15 cellular contexts compared by ENCODE assay signal in genomic region chr14:68372363-68372762, GRCh38.
DNase-seq lines count a peak whose midpoint lies in the region; ATAC-seq and TF ChIP-seq lines count a peak whose summit lies in the region.
"Had no signal": no experiment of that assay in that cellular context is flagged by ENCODE, and none has a peak within 500 bp of the region (broad histone marks: within the 10 kb centered on the region; RNA-seq: fewer than 3 reads in every experiment).

No MANE protein-coding gene starts in this region.

- intact Hi-C loops in OCI-LY7 (cut with micrococcal nuclease; ENCODE audit: unreplicated experiment) = loop anchor here (2.0 to 5.0 kb wide), 4 partner anchors 105 to 555 kb away; partner anchors contain the start of genes RAD51B and ZFYVE26

- no peaks in the 10 kb centered on the region for H3K27me3 Mint-ChIP-seq in stimulated activated naive B cell treated with anti-CD40 and anti-IgM and Interleukin-4, amounts not matched to agents 10 μg/mL and 1 μg/mL and 100 μg/mL, for 72 hours

- H3K4me3 ChIP-seq in H7 (ENCODE audit: insufficient read depth, low read depth, low read length) (no peak overlapping the region), OCI-LY7 (ENCODE audit: low read depth, low read length, poor library complexity, severe bottlenecking) (no peak overlapping the region), iPS-20b (ENCODE audit: low read length) (peak overlapping the region; percentile 13; the same call in 1 of the 2 replicates)
- H3K4me3 ChIP-seq: BLaER1, K562 had no signal

- peak overlapping the region; percentile 2; the same call in 1 of the 2 replicates for H2AFZ ChIP-seq in OCI-LY7 (ENCODE audit: low read length)

- peak overlapping the region; percentile 6; the same call in 1 of the 2 replicates for H3K4me2 ChIP-seq in OCI-LY7 (ENCODE audit: low read length)
- H3K4me2 ChIP-seq: BLaER1, SK-N-SH had no signal

- peaks cover 60 to 96% of the 10 kb centered on the region in 2 donors for H3K4me1 Mint-ChIP-seq in stimulated activated naive B cell treated with anti-CD40 and anti-IgM and Interleukin-4, amounts not matched to agents 10 μg/mL and 1 μg/mL and 100 μg/mL, for 72 hours

- peaks cover 17 to 18% of the 10 kb centered on the region in 2 donors for H3K36me3 Mint-ChIP-seq in stimulated activated naive B cell treated with anti-CD40 and anti-IgM and Interleukin-4, amounts not matched to agents 10 μg/mL and 1 μg/mL and 100 μg/mL, for 72 hours

- H3K9me2 ChIP-seq in OCI-LY7 (ENCODE audit: insufficient read depth, low read length) = no peaks in the 10 kb centered on the region
- H3K9me2 ChIP-seq: SK-N-SH had no signal

- TF ChIP-seq CTCF in OCI-LY7 (conservative IDR thresholded peaks at IDR 0.05; ENCODE audit: low read length) = no peak

- no peaks in the 10 kb centered on the region for H3K36me3 ChIP-seq in H7 (replicated peaks; ENCODE audit: control insufficient read depth, insufficient read depth, low read length)
- no peaks in the 10 kb centered on the region for H3K36me3 ChIP-seq in OCI-LY7 (ENCODE audit: insufficient read depth, low read length)
- no peaks in the 10 kb centered on the region for H3K36me3 ChIP-seq in iPS-20b (ENCODE audit: insufficient read depth, low read depth, low read length)
- H3K36me3 ChIP-seq: BLaER1 had no signal

- DNase-seq in H7 (peak; percentile 49), OCI-LY7 (ENCODE audit: low spot score) (no peak), GF-D8 (lab: John Stamatoyannopoulos, UW) (no peak), SHP77 treated with DMSO at 0.1 percent for 48 hours (lab: John Stamatoyannopoulos, UW) (no peak)
- DNase-seq in stimulated activated naive B cell treated with anti-CD40 and anti-IgM and Interleukin-4, amounts not matched to agents 10 μg/mL and 1 μg/mL and 100 μg/mL, for 72 hours = no peak
- DNase-seq: DMS 273 treated with DMSO at 0.1 percent for 48 hours, NCI-H1092, NCI-H2107, NCI-H226, NCI-H526, SK-N-SH had no signal

- no TSS peak for BruUV-seq in OCI-LY7 (replicated peaks; lab: Mats Ljungman, UMichigan)

- H3K9me3 ChIP-seq in OCI-LY7 (ENCODE audit: low read length) = peaks cover 5% of the 10 kb centered on the region; the same call in 1 of the 2 replicates
- no peaks in the 10 kb centered on the region for H3K9me3 ChIP-seq in iPS-20b (ENCODE audit: insufficient read depth, low read depth, low read length)
- H3K9me3 ChIP-seq: SK-N-SH had no signal

- H3K27ac ChIP-seq in OCI-LY7 (ENCODE audit: low read depth, low read length, poor library complexity, severe bottlenecking) = peak overlapping the region; percentile 72
- no peak overlapping the region for H3K27ac ChIP-seq in iPS-20b (ENCODE audit: low read length)
- H3K27ac ChIP-seq: BLaER1 had no signal

- no peaks in the 10 kb centered on the region for H3K79me2 ChIP-seq in OCI-LY7 (ENCODE audit: insufficient read depth, low read depth, low read length)

- H3K9ac ChIP-seq in iPS-20b (ENCODE audit: low read depth, low read length) = no peak overlapping the region
- H3K9ac ChIP-seq: BLaER1, SK-N-SH had no signal

- H3K27me3 ChIP-seq in H7 (ENCODE audit: control insufficient read depth, insufficient read depth, low read length) (no peaks in the 10 kb centered on the region), iPS-20b (ENCODE audit: insufficient read depth, low read length) (0 out of 2 replicates have a peak, but pooled peaks cover 6% of the 10 kb centered on the region)
- H3K27me3 ChIP-seq: BLaER1 had no signal

- H3K4me3 Mint-ChIP-seq in stimulated activated naive B cell treated with anti-CD40 and anti-IgM and Interleukin-4, amounts not matched to agents 10 μg/mL and 1 μg/mL and 100 μg/mL, for 72 hours = no peak overlapping the region

- peak overlapping the region; percentile 57 for H3K27ac Mint-ChIP-seq in stimulated activated naive B cell treated with anti-CD40 and anti-IgM and Interleukin-4, amounts not matched to agents 10 μg/mL and 1 μg/mL and 100 μg/mL, for 72 hours

- no peaks in the 10 kb centered on the region for H4K20me1 ChIP-seq in OCI-LY7 (ENCODE audit: insufficient read depth, low read length)
- H4K20me1 ChIP-seq: BLaER1 had no signal

- H3K9me3 Mint-ChIP-seq in stimulated activated naive B cell treated with anti-CD40 and anti-IgM and Interleukin-4, amounts not matched to agents 10 μg/mL and 1 μg/mL and 100 μg/mL, for 72 hours = peaks cover 0 to 5% of the 10 kb centered on the region in 2 donors

- POLR2A ChIA-PET in OCI-LY7 (lab: Charles Lee) = interaction anchor here (1.5 to 2.0 kb wide), 3 partner anchors 91 to 316 kb away, joined by 4 to 5 read pairs (median 5); no protein-coding TSS in a partner anchor

- CTCF ChIA-PET in OCI-LY7 (lab: Charles Lee; ENCODE audit: unreplicated experiment) = no interaction called here

- peaks cover 98% of the 10 kb centered on the region for H3K4me1 ChIP-seq in OCI-LY7 (ENCODE audit: insufficient read depth, low read length, poor library complexity, severe bottlenecking)
- H3K4me1 ChIP-seq in iPS-20b (ENCODE audit: insufficient read depth, low read length) = peaks cover 12% of the 10 kb centered on the region

- ATAC-seq in stimulated activated naive B cell treated with anti-CD40 and anti-IgM and Interleukin-4, amounts not matched to agents 10 μg/mL and 1 μg/mL and 100 μg/mL, for 72 hours (replicated peaks) = no peak
- ATAC-seq in HG02763 (IDR thresholded peaks at IDR 0.05; ENCODE audit: unreplicated experiment) = no peak
- ATAC-seq: K562 had no signal
